ENCODE assay signal across 8 cellular contexts in the genomic region with DNA sequence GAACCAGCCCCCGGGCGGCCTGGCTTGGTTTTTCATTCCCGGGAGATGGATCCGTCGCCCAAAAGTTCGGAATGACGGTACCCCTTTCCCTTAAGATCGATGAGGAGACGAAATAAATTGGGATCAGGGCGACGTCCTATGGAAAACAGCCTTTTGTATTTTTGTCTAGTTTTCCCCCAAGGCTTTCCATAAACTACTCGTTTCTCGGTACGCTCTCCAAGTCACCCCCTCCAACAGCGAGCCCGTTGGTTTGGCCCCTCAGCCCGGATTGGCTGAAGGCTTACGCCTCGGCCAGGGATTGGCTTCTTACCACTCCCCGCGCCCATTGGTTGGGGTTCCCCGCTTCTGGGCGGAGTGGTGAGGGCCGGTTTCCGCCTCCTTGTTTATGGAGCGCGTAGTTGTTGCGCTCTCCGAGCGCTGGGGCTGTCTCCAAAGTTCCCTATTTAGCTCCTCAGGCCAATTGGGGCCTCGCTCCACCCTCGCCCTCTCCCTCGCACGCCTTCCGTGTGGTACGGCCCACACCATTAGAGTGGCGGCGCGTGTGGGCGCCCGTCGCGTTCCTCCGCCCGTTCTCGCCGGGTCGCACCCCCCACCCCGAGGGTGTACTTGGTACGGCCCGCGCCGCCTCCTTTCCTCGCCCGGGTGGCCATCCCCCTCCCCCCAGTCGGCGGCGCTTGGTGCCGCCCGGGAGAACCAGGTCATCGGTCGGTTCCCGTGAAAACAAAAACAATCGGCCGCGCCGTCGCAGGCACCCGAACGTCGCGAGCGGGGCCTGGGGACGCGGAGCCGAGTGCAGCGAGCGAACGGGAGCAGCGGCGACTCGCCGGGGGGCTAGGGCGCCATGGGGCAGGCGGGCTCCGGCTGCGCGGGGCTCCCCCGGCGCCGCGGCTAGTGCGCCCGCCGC. TPM values are rescaled to one million over a fixed set of nuclear protein-coding genes. Genes with fewer than 3 reads are reported as not detected.
DNase-seq lines count a peak whose midpoint lies in the region; ATAC-seq and TF ChIP-seq lines count a peak whose summit lies in the region.
"Not testable (repeated sequence)": the region's sequence is repeated elsewhere in the genome, so short reads cannot be mapped to it uniquely, and the experiment has no call there.

A gene with protein sequence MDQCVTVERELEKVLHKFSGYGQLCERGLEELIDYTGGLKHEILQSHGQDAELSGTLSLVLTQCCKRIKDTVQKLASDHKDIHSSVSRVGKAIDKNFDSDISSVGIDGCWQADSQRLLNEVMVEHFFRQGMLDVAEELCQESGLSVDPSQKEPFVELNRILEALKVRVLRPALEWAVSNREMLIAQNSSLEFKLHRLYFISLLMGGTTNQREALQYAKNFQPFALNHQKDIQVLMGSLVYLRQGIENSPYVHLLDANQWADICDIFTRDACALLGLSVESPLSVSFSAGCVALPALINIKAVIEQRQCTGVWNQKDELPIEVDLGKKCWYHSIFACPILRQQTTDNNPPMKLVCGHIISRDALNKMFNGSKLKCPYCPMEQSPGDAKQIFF (plus strand): TSS at position 655 of the 904 bp plus-strand sequence. CDS start 377 bp downstream, outside the sequence.

- WGBS in esophagus, 2 donors = 0% methylated on average over 27 to 88 of the region's 95 CpGs

- H3K9ac ChIP-seq in mucosa of rectum (ENCODE audit: low read depth in 1 of 2, low read length in 2 of 2) = peak within 1 kb of the TSS; percentile 63 to 81

- peak; percentile 92 for ATAC-seq in GM21528 (IDR thresholded peaks at IDR 0.05; ENCODE audit: low FRiP score, unreplicated experiment)

- H3K9me3 ChIP-seq in esophagus (ENCODE audit: control insufficient read depth in 2 of 2, insufficient read depth in 1 of 2, low read depth in 1 of 2, low read length in 1 of 2); mucosa of rectum (ENCODE audit: control insufficient read depth in 2 of 2, low read length in 2 of 2): not testable (repeated sequence)

- not testable (repeated sequence) for TF ChIP-seq RAD21 in Ishikawa (IDR thresholded peaks at IDR 0.05; ENCODE audit: low read depth)

- H3K27ac ChIP-seq in esophagus (ENCODE audit: low read depth in 2 of 2, low read length in 1 of 2) (peak within 1 kb of the TSS; percentile 88 to 93), mucosa of rectum (ENCODE audit: low read depth in 2 of 2, low read length in 2 of 2) (peak within 1 kb of the TSS; percentile 80)

- 0 out of 2 replicates have a peak, but pooled peaks have one; percentile 11 for TF ChIP-seq EP300 in Ishikawa (IDR thresholded peaks at IDR 0.05; ENCODE audit: borderline replicate concordance)

- DNase-seq in DMS114 treated with DMSO at 0.1 percent for 48 hours (lab: John Stamatoyannopoulos, UW; ENCODE audit: unreplicated experiment) = peak; percentile 84
- peak; percentile 90 for DNase-seq in RPMI7951 (ENCODE audit: low read depth)
- DNase-seq in activated T-cell treated with anti-CD3 and anti-CD28 coated beads, Interleukin-2, amount 50 U/mL, for 48 hours = peak; percentile 96 to 97
- peak; percentile 87 for DNase-seq in stimulated activated CD8-positive, alpha-beta memory T cell treated with anti-CD3 and anti-CD28 coated beads, Interleukin-4, amount 100 ng/mL, for 1 hour (ENCODE audit: low read depth in 2 of 2, low spot score in 1 of 2)

- H3K27me3 ChIP-seq in esophagus (ENCODE audit: control insufficient read depth in 1 of 2, insufficient read depth in 2 of 2, low read length in 2 of 2); mucosa of rectum (ENCODE audit: control insufficient read depth in 2 of 2, insufficient read depth in 2 of 2, low read length in 2 of 2): not testable (repeated sequence)

- H3K4me3 ChIP-seq in esophagus (ENCODE audit: low read depth in 1 of 2, low read length in 2 of 2) = peak within 1 kb of the TSS; percentile 67 to 79
- peak within 1 kb of the TSS; percentile 72 to 77 for H3K4me3 ChIP-seq in mucosa of rectum (ENCODE audit: low read length in 2 of 2)

- H3K36me3 ChIP-seq in esophagus (ENCODE audit: control insufficient read depth in 2 of 2, insufficient read depth in 2 of 2, low read length in 1 of 2); mucosa of rectum (ENCODE audit: control insufficient read depth in 2 of 2, insufficient read depth in 2 of 2, low read length in 2 of 2): not testable (repeated sequence)

- H3K4me1 ChIP-seq in esophagus (ENCODE audit: control insufficient read depth in 2 of 2, insufficient read depth in 2 of 2, low read length in 1 of 2); mucosa of rectum (ENCODE audit: control insufficient read depth in 2 of 2, insufficient read depth in 2 of 2, low read length in 2 of 2): not testable (repeated sequence)

TF ChIP-seq in Ishikawa, 13 proteins besides CTCF, POLR2A, EP300 and RAD21:
- 0 out of 2 replicates have a peak, but pooled peaks have one; percentile 38 for TF ChIP-seq TAF1 (IDR thresholded peaks at IDR 0.05; ENCODE audit: low read depth)
- TF ChIP-seq, protein P1, sequence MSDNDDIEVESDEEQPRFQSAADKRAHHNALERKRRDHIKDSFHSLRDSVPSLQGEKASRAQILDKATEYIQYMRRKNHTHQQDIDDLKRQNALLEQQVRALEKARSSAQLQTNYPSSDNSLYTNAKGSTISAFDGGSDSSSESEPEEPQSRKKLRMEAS (IDR thresholded peaks at IDR 0.05) = peak; percentile 59; the same call in 1 of the 2 replicates

RNA-seq across cellular contexts. Expression of the gene that starts here (rescaled TPM):
- total RNA-seq in RPMI7951 (2014; rRNA removed; shearing (Covaris generic)) = 19.5 and 22.2 TPM in 2 replicates
- polyA plus RNA-seq in esophagus = 10 to 100 TPM; 19.2 to 38.5 TPM

Comparison
In these comparisons a context has a peak if more than half of its experiments do, and no peak if none do; other contexts are left out.
1. Peak in every context shown above with its lines: DNase-seq, ATAC-seq, H3K4me3 ChIP-seq and H3K27ac ChIP-seq.